ENCODE assay signal across 1 cellular context in the genomic region with DNA sequence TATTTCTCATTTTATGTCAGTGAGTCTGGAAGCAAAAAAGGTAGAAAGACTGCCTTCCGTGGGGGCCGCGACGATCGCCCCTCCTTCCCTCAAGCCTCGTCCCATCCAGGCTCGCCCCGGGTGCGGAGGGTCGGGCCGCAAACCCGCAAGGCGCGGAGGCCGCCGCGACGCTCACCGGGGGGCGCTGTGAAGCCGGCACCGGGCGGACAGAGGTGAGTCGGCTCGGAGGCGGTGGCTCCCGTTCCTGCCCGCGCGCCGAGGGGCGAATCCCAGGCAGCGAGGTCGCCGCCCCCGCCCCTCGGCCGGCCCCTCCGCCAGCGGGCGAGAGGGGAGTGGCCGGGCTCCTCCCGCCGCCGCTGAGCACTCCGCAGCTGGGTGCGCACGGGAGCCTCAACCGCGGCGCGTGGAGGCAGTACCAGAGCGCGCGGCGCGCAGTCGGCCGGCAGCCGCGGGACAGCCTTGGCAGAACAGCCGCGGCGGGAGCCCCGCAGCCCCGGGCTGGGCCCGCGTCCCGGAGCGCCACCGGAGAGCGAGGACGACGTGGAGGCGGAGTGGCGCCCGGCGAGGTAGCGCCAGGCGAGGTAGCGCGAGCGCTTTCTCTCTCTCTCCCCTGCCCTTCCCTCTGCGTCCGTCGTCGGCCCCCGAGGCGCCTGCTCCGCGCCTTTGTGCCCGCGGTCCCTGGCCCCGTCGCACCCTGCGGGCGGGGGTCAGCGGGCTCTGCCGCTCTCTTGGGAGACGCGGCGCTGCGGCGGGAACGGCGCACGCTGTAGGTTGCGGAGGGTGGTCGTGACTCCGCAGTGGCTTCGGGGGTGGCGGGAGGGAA.
TF ChIP-seq lines count a peak whose summit lies in the region.

A gene (plus strand): TSS at position 359 of the 823 bp plus-strand sequence. CDS start 31,492 bp downstream, outside the sequence.

TF ChIP-seq in HepG2, 621 proteins besides CTCF, POLR2A, EP300 and RAD21 (continued from another document and continues in another):
- TF ChIP-seq PPARG (CRISPR knock-in tag; conservative IDR thresholded peaks at IDR 0.05) (0 out of 2 replicates have a peak, but pooled peaks have one; percentile 7), ZFP90 (CRISPR knock-in tag; IDR thresholded peaks at IDR 0.05; ENCODE audit: borderline replicate concordance) (peak; percentile 79; the same call in 1 of the 2 replicates), TEAD2 (CRISPR knock-in tag; IDR thresholded peaks at IDR 0.05) (0 out of 2 replicates have a peak, but pooled peaks have one; percentile 11), ZNF790 (CRISPR knock-in tag; IDR thresholded peaks at IDR 0.05; ENCODE audit: borderline replicate concordance) (0 out of 2 replicates have a peak, but pooled peaks have one; percentile 7), NAIF1 (CRISPR knock-in tag; IDR thresholded peaks at IDR 0.05; ENCODE audit: borderline replicate concordance) (no peak), ZNF557 (CRISPR knock-in tag; IDR thresholded peaks at IDR 0.05) (no peak), NKX3-1 (CRISPR knock-in tag; IDR thresholded peaks at IDR 0.05) (peak; percentile 42; the same call in 1 of the 2 replicates), ZNF256 (CRISPR knock-in tag; conservative IDR thresholded peaks at IDR 0.05) (0 out of 2 replicates have a peak, but pooled peaks have one; percentile 8), ZNF780A (CRISPR knock-in tag; IDR thresholded peaks at IDR 0.05) (no peak), SP2 (CRISPR knock-in tag; IDR thresholded peaks at IDR 0.05) (peak; percentile 34; the same call in 1 of the 2 replicates), KLF16 (CRISPR knock-in tag; IDR thresholded peaks at IDR 0.05) (no peak; a peak in 2 of 4 replicates), ZNF30 (CRISPR knock-in tag; IDR thresholded peaks at IDR 0.05) (no peak), NFE2 (CRISPR knock-in tag; IDR thresholded peaks at IDR 0.05) (no peak), PHB2 (IDR thresholded peaks at IDR 0.05; ENCODE audit: partially characterized antibody) (no peak), GPN1 (CRISPR knock-in tag; IDR thresholded peaks at IDR 0.05; ENCODE audit: borderline replicate concordance) (0 out of 2 replicates have a peak, but pooled peaks have one; percentile 8), SSRP1 (CRISPR knock-in tag; IDR thresholded peaks at IDR 0.05) (peak; percentile 91; the same call in 1 of the 2 replicates), ZSCAN12 (CRISPR knock-in tag; IDR thresholded peaks at IDR 0.05) (peak; percentile 19; the same call in 1 of the 2 replicates), NCOR1 (IDR thresholded peaks at IDR 0.05; ENCODE audit: borderline replicate concordance, low read length) (0 out of 2 replicates have a peak, but pooled peaks have one; percentile 7)
- TF ChIP-seq, protein P1, sequence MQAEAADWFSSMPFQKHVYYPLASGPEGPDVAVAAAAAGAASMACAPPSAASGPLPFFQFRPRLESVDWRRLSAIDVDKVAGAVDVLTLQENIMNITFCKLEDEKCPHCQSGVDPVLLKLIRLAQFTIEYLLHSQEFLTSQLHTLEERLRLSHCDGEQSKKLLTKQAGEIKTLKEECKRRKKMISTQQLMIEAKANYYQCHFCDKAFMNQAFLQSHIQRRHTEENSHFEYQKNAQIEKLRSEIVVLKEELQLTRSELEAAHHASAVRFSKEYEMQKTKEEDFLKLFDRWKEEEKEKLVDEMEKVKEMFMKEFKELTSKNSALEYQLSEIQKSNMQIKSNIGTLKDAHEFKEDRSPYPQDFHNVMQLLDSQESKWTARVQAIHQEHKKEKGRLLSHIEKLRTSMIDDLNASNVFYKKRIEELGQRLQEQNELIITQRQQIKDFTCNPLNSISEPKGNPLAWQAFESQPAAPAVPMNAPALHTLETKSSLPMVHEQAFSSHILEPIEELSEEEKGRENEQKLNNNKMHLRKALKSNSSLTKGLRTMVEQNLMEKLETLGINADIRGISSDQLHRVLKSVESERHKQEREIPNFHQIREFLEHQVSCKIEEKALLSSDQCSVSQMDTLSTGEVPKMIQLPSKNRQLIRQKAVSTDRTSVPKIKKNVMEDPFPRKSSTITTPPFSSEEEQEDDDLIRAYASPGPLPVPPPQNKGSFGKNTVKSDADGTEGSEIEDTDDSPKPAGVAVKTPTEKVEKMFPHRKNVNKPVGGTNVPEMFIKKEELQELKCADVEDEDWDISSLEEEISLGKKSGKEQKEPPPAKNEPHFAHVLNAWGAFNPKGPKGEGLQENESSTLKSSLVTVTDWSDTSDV (CRISPR knock-in tag; IDR thresholded peaks at IDR 0.05): peak; percentile 72; the same call in 1 of the 2 replicates
- TF ChIP-seq, protein P2, sequence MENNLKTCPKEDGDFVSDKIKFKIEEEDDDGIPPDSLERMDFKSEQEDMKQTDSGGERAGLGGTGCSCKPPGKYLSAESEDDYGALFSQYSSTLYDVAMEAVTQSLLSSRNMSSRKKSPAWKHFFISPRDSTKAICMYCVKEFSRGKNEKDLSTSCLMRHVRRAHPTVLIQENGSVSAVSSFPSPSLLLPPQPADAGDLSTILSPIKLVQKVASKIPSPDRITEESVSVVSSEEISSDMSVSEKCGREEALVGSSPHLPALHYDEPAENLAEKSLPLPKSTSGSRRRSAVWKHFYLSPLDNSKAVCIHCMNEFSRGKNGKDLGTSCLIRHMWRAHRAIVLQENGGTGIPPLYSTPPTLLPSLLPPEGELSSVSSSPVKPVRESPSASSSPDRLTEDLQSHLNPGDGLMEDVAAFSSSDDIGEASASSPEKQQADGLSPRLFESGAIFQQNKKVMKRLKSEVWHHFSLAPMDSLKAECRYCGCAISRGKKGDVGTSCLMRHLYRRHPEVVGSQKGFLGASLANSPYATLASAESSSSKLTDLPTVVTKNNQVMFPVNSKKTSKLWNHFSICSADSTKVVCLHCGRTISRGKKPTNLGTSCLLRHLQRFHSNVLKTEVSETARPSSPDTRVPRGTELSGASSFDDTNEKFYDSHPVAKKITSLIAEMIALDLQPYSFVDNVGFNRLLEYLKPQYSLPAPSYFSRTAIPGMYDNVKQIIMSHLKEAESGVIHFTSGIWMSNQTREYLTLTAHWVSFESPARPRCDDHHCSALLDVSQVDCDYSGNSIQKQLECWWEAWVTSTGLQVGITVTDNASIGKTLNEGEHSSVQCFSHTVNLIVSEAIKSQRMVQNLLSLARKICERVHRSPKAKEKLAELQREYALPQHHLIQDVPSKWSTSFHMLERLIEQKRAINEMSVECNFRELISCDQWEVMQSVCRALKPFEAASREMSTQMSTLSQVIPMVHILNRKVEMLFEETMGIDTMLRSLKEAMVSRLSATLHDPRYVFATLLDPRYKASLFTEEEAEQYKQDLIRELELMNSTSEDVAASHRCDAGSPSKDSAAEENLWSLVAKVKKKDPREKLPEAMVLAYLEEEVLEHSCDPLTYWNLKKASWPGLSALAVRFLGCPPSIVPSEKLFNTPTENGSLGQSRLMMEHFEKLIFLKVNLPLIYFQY (CRISPR knock-in tag; IDR thresholded peaks at IDR 0.05; ENCODE audit: borderline replicate concordance): peak; percentile 91
- TF ChIP-seq, protein P3, sequence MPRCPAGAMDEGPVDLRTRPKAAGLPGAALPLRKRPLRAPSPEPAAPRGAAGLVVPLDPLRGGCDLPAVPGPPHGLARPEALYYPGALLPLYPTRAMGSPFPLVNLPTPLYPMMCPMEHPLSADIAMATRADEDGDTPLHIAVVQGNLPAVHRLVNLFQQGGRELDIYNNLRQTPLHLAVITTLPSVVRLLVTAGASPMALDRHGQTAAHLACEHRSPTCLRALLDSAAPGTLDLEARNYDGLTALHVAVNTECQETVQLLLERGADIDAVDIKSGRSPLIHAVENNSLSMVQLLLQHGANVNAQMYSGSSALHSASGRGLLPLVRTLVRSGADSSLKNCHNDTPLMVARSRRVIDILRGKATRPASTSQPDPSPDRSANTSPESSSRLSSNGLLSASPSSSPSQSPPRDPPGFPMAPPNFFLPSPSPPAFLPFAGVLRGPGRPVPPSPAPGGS (CRISPR knock-in tag; IDR thresholded peaks at IDR 0.05): peak; percentile 84
- TF ChIP-seq, protein P4, sequence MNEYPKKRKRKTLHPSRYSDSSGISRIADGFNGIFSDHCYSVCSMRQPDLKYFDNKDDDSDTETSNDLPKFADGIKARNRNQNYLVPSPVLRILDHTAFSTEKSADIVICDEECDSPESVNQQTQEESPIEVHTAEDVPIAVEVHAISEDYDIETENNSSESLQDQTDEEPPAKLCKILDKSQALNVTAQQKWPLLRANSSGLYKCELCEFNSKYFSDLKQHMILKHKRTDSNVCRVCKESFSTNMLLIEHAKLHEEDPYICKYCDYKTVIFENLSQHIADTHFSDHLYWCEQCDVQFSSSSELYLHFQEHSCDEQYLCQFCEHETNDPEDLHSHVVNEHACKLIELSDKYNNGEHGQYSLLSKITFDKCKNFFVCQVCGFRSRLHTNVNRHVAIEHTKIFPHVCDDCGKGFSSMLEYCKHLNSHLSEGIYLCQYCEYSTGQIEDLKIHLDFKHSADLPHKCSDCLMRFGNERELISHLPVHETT (CRISPR knock-in tag; conservative IDR thresholded peaks at IDR 0.05): peak; percentile 71; the same call in 1 of the 2 replicates
- TF ChIP-seq, protein P5, sequence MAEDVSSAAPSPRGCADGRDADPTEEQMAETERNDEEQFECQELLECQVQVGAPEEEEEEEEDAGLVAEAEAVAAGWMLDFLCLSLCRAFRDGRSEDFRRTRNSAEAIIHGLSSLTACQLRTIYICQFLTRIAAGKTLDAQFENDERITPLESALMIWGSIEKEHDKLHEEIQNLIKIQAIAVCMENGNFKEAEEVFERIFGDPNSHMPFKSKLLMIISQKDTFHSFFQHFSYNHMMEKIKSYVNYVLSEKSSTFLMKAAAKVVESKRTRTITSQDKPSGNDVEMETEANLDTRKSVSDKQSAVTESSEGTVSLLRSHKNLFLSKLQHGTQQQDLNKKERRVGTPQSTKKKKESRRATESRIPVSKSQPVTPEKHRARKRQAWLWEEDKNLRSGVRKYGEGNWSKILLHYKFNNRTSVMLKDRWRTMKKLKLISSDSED (CRISPR knock-in tag; IDR thresholded peaks at IDR 0.05): 0 out of 2 replicates have a peak, but pooled peaks have one; percentile 66
- TF ChIP-seq, protein P6, sequence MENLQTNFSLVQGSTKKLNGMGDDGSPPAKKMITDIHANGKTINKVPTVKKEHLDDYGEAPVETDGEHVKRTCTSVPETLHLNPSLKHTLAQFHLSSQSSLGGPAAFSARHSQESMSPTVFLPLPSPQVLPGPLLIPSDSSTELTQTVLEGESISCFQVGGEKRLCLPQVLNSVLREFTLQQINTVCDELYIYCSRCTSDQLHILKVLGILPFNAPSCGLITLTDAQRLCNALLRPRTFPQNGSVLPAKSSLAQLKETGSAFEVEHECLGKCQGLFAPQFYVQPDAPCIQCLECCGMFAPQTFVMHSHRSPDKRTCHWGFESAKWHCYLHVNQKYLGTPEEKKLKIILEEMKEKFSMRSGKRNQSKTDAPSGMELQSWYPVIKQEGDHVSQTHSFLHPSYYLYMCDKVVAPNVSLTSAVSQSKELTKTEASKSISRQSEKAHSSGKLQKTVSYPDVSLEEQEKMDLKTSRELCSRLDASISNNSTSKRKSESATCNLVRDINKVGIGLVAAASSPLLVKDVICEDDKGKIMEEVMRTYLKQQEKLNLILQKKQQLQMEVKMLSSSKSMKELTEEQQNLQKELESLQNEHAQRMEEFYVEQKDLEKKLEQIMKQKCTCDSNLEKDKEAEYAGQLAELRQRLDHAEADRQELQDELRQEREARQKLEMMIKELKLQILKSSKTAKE (CRISPR knock-in tag; IDR thresholded peaks at IDR 0.05; ENCODE audit: borderline replicate concordance): 0 out of 2 replicates have a peak, but pooled peaks have one; percentile 44
- TF ChIP-seq, protein P7, sequence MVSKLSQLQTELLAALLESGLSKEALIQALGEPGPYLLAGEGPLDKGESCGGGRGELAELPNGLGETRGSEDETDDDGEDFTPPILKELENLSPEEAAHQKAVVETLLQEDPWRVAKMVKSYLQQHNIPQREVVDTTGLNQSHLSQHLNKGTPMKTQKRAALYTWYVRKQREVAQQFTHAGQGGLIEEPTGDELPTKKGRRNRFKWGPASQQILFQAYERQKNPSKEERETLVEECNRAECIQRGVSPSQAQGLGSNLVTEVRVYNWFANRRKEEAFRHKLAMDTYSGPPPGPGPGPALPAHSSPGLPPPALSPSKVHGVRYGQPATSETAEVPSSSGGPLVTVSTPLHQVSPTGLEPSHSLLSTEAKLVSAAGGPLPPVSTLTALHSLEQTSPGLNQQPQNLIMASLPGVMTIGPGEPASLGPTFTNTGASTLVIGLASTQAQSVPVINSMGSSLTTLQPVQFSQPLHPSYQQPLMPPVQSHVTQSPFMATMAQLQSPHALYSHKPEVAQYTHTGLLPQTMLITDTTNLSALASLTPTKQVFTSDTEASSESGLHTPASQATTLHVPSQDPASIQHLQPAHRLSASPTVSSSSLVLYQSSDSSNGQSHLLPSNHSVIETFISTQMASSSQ (IDR thresholded peaks at IDR 0.05; ENCODE audit: low read depth): no peak
- TF ChIP-seq, protein P7 (CRISPR knock-in tag; IDR thresholded peaks at IDR 0.05; ENCODE audit: borderline replicate concordance): no peak
- TF ChIP-seq, protein P8, sequence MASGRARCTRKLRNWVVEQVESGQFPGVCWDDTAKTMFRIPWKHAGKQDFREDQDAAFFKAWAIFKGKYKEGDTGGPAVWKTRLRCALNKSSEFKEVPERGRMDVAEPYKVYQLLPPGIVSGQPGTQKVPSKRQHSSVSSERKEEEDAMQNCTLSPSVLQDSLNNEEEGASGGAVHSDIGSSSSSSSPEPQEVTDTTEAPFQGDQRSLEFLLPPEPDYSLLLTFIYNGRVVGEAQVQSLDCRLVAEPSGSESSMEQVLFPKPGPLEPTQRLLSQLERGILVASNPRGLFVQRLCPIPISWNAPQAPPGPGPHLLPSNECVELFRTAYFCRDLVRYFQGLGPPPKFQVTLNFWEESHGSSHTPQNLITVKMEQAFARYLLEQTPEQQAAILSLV (CRISPR knock-in tag; IDR thresholded peaks at IDR 0.05; ENCODE audit: borderline replicate concordance): peak; percentile 90
- TF ChIP-seq, protein P9, sequence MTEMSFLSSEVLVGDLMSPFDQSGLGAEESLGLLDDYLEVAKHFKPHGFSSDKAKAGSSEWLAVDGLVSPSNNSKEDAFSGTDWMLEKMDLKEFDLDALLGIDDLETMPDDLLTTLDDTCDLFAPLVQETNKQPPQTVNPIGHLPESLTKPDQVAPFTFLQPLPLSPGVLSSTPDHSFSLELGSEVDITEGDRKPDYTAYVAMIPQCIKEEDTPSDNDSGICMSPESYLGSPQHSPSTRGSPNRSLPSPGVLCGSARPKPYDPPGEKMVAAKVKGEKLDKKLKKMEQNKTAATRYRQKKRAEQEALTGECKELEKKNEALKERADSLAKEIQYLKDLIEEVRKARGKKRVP (CRISPR knock-in tag; IDR thresholded peaks at IDR 0.05): peak in 1 of 2 experiments; percentile 16; a peak in 2 of 4 replicates
- TF ChIP-seq, protein P10, sequence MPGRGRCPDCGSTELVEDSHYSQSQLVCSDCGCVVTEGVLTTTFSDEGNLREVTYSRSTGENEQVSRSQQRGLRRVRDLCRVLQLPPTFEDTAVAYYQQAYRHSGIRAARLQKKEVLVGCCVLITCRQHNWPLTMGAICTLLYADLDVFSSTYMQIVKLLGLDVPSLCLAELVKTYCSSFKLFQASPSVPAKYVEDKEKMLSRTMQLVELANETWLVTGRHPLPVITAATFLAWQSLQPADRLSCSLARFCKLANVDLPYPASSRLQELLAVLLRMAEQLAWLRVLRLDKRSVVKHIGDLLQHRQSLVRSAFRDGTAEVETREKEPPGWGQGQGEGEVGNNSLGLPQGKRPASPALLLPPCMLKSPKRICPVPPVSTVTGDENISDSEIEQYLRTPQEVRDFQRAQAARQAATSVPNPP (CRISPR knock-in tag; IDR thresholded peaks at IDR 0.05): peak; percentile 76; the same call in 1 of the 2 replicates
